ENCODE assay signal across 26 cellular contexts in genomic region chr1:203655656-203656055, GRCh38. TPM values are rescaled to one million over a fixed set of nuclear protein-coding genes. Genes with fewer than 3 reads are reported as not detected.
DNase-seq lines count a peak whose midpoint lies in the region; ATAC-seq lines count a peak whose summit lies in the region.
"Had no signal": no experiment of that assay in that cellular context is flagged by ENCODE, and none has a peak within 500 bp of the region (broad histone marks: within the 10 kb centered on the region; RNA-seq: fewer than 3 reads in every experiment).

No MANE protein-coding gene starts in this region.

- intact Hi-C loops in activated CD4-positive, alpha-beta memory T cell treated with anti-CD3 and anti-CD28 coated beads for 36 hours (cut with micrococcal nuclease) = no loop called here

- ATAC-seq in effector memory CD8-positive, alpha-beta T cell (replicated peaks) = peak; percentile 48
- ATAC-seq in GM21723 (IDR thresholded peaks at IDR 0.05; ENCODE audit: unreplicated experiment) = no peak
- ATAC-seq: body of pancreas, gastrocnemius medialis, right cardiac atrium, Right ventricle myocardium inferior, SK-N-SH treated with all-trans-retinoic acid at 6 μM for 48 hours had no signal

- no peak for DNase-seq in activated naive CD8-positive, alpha-beta T cell treated with anti-CD3 and anti-CD28 coated beads for 36 hours
- no peak for DNase-seq in activated CD4-positive, alpha-beta memory T cell treated with anti-CD3 and anti-CD28 coated beads for 36 hours
- peak in 1 of 3 experiments; percentile 40 for DNase-seq in effector memory CD8-positive, alpha-beta T cell
- DNase-seq in NCI-H146 treated with DMSO at 0.1 percent for 48 hours (lab: John Stamatoyannopoulos, UW; ENCODE audit: unreplicated experiment) (no peak), T1000 (lab: John Stamatoyannopoulos, UW) (no peak)
- DNase-seq: activated gamma-delta T cell treated with Interleukin-2 at 50 U/mL for 16 hours; BE2C; body of pancreas; cerebellar nuclear complex; dermis blood vessel endothelial cell; DMS79; gastrocnemius medialis; Karpas-422; NCI-H1417 treated with DMSO at 0.1 percent for 48 hours; NCI-H2081 treated with DMSO at 0.1 percent for 48 hours; NCI-H2227 treated with DMSO at 0.1 percent for 48 hours; NCI-H69; posterior cingulate gyrus; right cardiac atrium; spleen; stimulated activated CD8-positive, alpha-beta memory T cell treated with anti-CD3 and anti-CD28 coated beads, Interleukin-4, amount 100 ng/mL, for 48 hours; thyroid gland had no signal

- no peaks in the 10 kb centered on the region for H3K27me3 Mint-ChIP-seq in activated naive CD8-positive, alpha-beta T cell
- H3K27me3 Mint-ChIP-seq in activated naive CD8-positive, alpha-beta T cell treated with anti-CD3 and anti-CD28 coated beads for 36 hours = no peaks in the 10 kb centered on the region
- no peaks in the 10 kb centered on the region for H3K27me3 Mint-ChIP-seq in activated CD4-positive, alpha-beta memory T cell treated with anti-CD3 and anti-CD28 coated beads for 36 hours
- H3K27me3 Mint-ChIP-seq in effector memory CD8-positive, alpha-beta T cell = no peaks in the 10 kb centered on the region

- peak overlapping the region; percentile 16 for H3K27ac Mint-ChIP-seq in activated naive CD8-positive, alpha-beta T cell
- H3K27ac Mint-ChIP-seq in activated naive CD8-positive, alpha-beta T cell treated with anti-CD3 and anti-CD28 coated beads for 36 hours = no peak overlapping the region
- peak overlapping the region; percentile 62 for H3K27ac Mint-ChIP-seq in activated CD4-positive, alpha-beta memory T cell treated with anti-CD3 and anti-CD28 coated beads for 36 hours
- H3K27ac Mint-ChIP-seq in effector memory CD8-positive, alpha-beta T cell = peak overlapping the region; percentile 97 to 99

- CTCF ChIA-PET in activated CD4-positive, alpha-beta memory T cell treated with anti-CD3 and anti-CD28 coated beads for 36 hours (lab: Charles Lee) = interaction anchor here (0.8 to 1.0 kb wide), 3 partner anchors 16 to 152 kb away, joined by 3 to 4 read pairs (median 3); no protein-coding TSS in a partner anchor

- H3K4me3 Mint-ChIP-seq in activated naive CD8-positive, alpha-beta T cell = no peak overlapping the region
- no peak overlapping the region for H3K4me3 Mint-ChIP-seq in activated naive CD8-positive, alpha-beta T cell treated with anti-CD3 and anti-CD28 coated beads for 36 hours
- peak overlapping the region; percentile 2 for H3K4me3 Mint-ChIP-seq in activated CD4-positive, alpha-beta memory T cell treated with anti-CD3 and anti-CD28 coated beads for 36 hours
- peak overlapping the region; percentile 69 to 85 for H3K4me3 Mint-ChIP-seq in effector memory CD8-positive, alpha-beta T cell

- H3K36me3 Mint-ChIP-seq in activated naive CD8-positive, alpha-beta T cell = peaks cover 3% of the 10 kb centered on the region
- no peaks in the 10 kb centered on the region for H3K36me3 Mint-ChIP-seq in activated naive CD8-positive, alpha-beta T cell treated with anti-CD3 and anti-CD28 coated beads for 36 hours
- H3K36me3 Mint-ChIP-seq in activated CD4-positive, alpha-beta memory T cell treated with anti-CD3 and anti-CD28 coated beads for 36 hours = peaks cover 4% of the 10 kb centered on the region
- H3K36me3 Mint-ChIP-seq in effector memory CD8-positive, alpha-beta T cell (ENCODE audit: insufficient read depth) = peaks cover 24% of the 10 kb centered on the region

- peaks cover 40% of the 10 kb centered on the region for H3K4me1 Mint-ChIP-seq in activated naive CD8-positive, alpha-beta T cell (ENCODE audit: low read depth)
- H3K4me1 Mint-ChIP-seq in activated naive CD8-positive, alpha-beta T cell treated with anti-CD3 and anti-CD28 coated beads for 36 hours = peaks cover 40% of the 10 kb centered on the region
- H3K4me1 Mint-ChIP-seq in activated CD4-positive, alpha-beta memory T cell treated with anti-CD3 and anti-CD28 coated beads for 36 hours (ENCODE audit: low read depth) = peaks cover 67% of the 10 kb centered on the region
- peaks cover 46 to 64% of the 10 kb centered on the region in 2 donors for H3K4me1 Mint-ChIP-seq in effector memory CD8-positive, alpha-beta T cell (ENCODE audit: low read depth in 2 of 2)

- POLR2A ChIA-PET in activated CD4-positive, alpha-beta memory T cell treated with anti-CD3 and anti-CD28 coated beads for 36 hours (lab: Charles Lee) = interaction anchor here (0.7 to 2.0 kb wide), 2 partner anchors 29 to 49 kb away, joined by 3 to 5 read pairs; partner anchors contain the start of gene ATP2B4

- H3K9me3 Mint-ChIP-seq in activated naive CD8-positive, alpha-beta T cell (ENCODE audit: low read depth) = no peaks in the 10 kb centered on the region
- no peaks in the 10 kb centered on the region for H3K9me3 Mint-ChIP-seq in activated naive CD8-positive, alpha-beta T cell treated with anti-CD3 and anti-CD28 coated beads for 36 hours
- no peaks in the 10 kb centered on the region for H3K9me3 Mint-ChIP-seq in activated CD4-positive, alpha-beta memory T cell treated with anti-CD3 and anti-CD28 coated beads for 36 hours
- H3K9me3 Mint-ChIP-seq in effector memory CD8-positive, alpha-beta T cell = no peaks in the 10 kb centered on the region

RNA-seq across cellular contexts. Expression of gene ATP2B4, which starts 29.0 kb away (rescaled TPM):
- total RNA-seq in activated naive CD8-positive, alpha-beta T cell treated with anti-CD3 and anti-CD28 coated beads for 36 hours = 1 to 10 TPM; 5.3 to 6.4 TPM
- 10 to 100 TPM; 48.1 to 52.7 TPM for total RNA-seq in activated CD4-positive, alpha-beta memory T cell treated with anti-CD3 and anti-CD28 coated beads for 36 hours

Comparison
In these comparisons a context has a peak if more than half of its experiments do, and no peak if none do; other contexts are left out.
1. H3K4me3 Mint-ChIP-seq: peak in activated CD4-positive, alpha-beta memory T cell treated with anti-CD3 and anti-CD28 coated beads for 36 hours (single experiment) and effector memory CD8-positive, alpha-beta T cell (2 of 2); none in activated naive CD8-positive, alpha-beta T cell (single experiment) and activated naive CD8-positive, alpha-beta T cell treated with anti-CD3 and anti-CD28 coated beads for 36 hours (single experiment).
2. RNA of gene ATP2B4, which starts 29.0 kb away (total RNA-seq): 48.1 to 52.7 TPM in activated CD4-positive, alpha-beta memory T cell treated with anti-CD3 and anti-CD28 coated beads for 36 hours; 5.3 to 6.4 TPM in activated naive CD8-positive, alpha-beta T cell treated with anti-CD3 and anti-CD28 coated beads for 36 hours; every median in the first group is over 4 times any median in the second.